In genomic region chr11:2137202-2138071, GRCh38 we compare ENCODE assay signal across 9 cellular contexts. TPM values are rescaled to one million over a fixed set of nuclear protein-coding genes. Genes with fewer than 3 reads are reported as not detected.
A peak's percentile ranks its signal among the peaks of the same experiment; 100 is the strongest.
DNase-seq lines count a peak whose midpoint lies in the region; ATAC-seq and TF ChIP-seq lines count a peak whose summit lies in the region.
"Had no signal": no experiment of that assay in that cellular context is flagged by ENCODE, and none has a peak within 500 bp of the region (broad histone marks: within the 10 kb centered on the region; RNA-seq: fewer than 3 reads in every experiment).

No MANE protein-coding gene starts in this region.

- H3K27me3 ChIP-seq in iPS-20b (ENCODE audit: insufficient read depth, low read length) = peaks cover 98% of the 10 kb centered on the region
- H3K27me3 ChIP-seq in thoracic aorta (replicated peaks; ENCODE audit: insufficient read depth) = no peaks in the 10 kb centered on the region

- no peak overlapping the region for H3K9ac ChIP-seq in iPS-20b (ENCODE audit: low read depth, low read length)
- H3K9ac ChIP-seq: BLaER1 treated with 17β-estradiol and CSF1 and Interleukin-3, amounts not matched to agents 10 nM and 100 nM had no signal

- peak; percentile 34 for DNase-seq in NCI-H146 (lab: John Stamatoyannopoulos, UW)
- no peak for DNase-seq in NCI-H146 treated with DMSO at 0.1 percent for 48 hours (lab: John Stamatoyannopoulos, UW; ENCODE audit: unreplicated experiment)
- DNase-seq in amniotic stem cell (lab: John Stamatoyannopoulos, UW) = peak; percentile 28
- DNase-seq in thoracic aorta (ENCODE audit: low spot score) = no peak
- DNase-seq in hippocampal formation (lab: John Stamatoyannopoulos, UW) = no peak

- no peaks in the 10 kb centered on the region for H3K36me3 ChIP-seq in iPS-20b (ENCODE audit: insufficient read depth, low read depth, low read length)
- H3K36me3 ChIP-seq in thoracic aorta = no peaks in the 10 kb centered on the region
- H3K36me3 ChIP-seq: BLaER1 treated with 17β-estradiol and CSF1 and Interleukin-3, amounts not matched to agents 10 nM and 100 nM had no signal

- H3K4me3 ChIP-seq in iPS-20b (ENCODE audit: low read length) = peak overlapping the region; percentile 60; the same call in 1 of the 2 replicates
- peak overlapping the region; percentile 58 for H3K4me3 ChIP-seq in thoracic aorta
- H3K4me3 ChIP-seq: BLaER1 treated with 17β-estradiol and CSF1 and Interleukin-3, amounts not matched to agents 10 nM and 100 nM had no signal

- H3K4me1 ChIP-seq in iPS-20b (ENCODE audit: insufficient read depth, low read length) = no peaks in the 10 kb centered on the region; the same call in 1 of the 2 replicates
- H3K4me1 ChIP-seq in thoracic aorta (ENCODE audit: control insufficient read depth in 1 of 2, low read depth in 2 of 2) = peaks cover 3 to 33% of the 10 kb centered on the region in 2 donors

- H3K27ac ChIP-seq in iPS-20b (ENCODE audit: low read length) (no peak overlapping the region), thoracic aorta (no peak overlapping the region)
- H3K27ac ChIP-seq: BLaER1 treated with 17β-estradiol and CSF1 and Interleukin-3, amounts not matched to agents 10 nM and 100 nM had no signal

- H3K9me3 ChIP-seq in iPS-20b (ENCODE audit: insufficient read depth, low read depth, low read length) (peaks cover 5% of the 10 kb centered on the region; the same call in 1 of the 2 replicates), thoracic aorta (no peaks in the 10 kb centered on the region)

- no peak for TF ChIP-seq CTCF in thoracic aorta (IDR thresholded peaks at IDR 0.05)

- ATAC-seq in thoracic aorta (ENCODE audit: insufficient number of reproducible peaks, low FRiP score, low read depth) = no peak
- no peak for ATAC-seq in HG02938 (IDR thresholded peaks at IDR 0.05; ENCODE audit: unreplicated experiment)
- no peak for ATAC-seq in GM21723 (IDR thresholded peaks at IDR 0.05; ENCODE audit: unreplicated experiment)

RNA-seq across cellular contexts. Expression of gene IGF2, which starts 1.8 kb away (rescaled TPM):
- 10 to 100 TPM; 31.7 to 39.4 TPM for total RNA-seq in thoracic aorta

RNA-seq across cellular contexts. Expression of gene INS, which starts 23.6 kb away (rescaled TPM):
- total RNA-seq in thoracic aorta = not detected

RNA-seq across cellular contexts. Expression of gene TH, which starts 34.2 kb away (rescaled TPM):
- total RNA-seq in thoracic aorta = not detected

Comparison
In these comparisons a context has a peak if more than half of its experiments do, and no peak if none do; other contexts are left out.
1. DNase-seq: peak in NCI-H146 (single experiment) and amniotic stem cell (single experiment); none in NCI-H146 treated with DMSO at 0.1 percent for 48 hours (single experiment), thoracic aorta (single experiment) and hippocampal formation (0 of 2).